In the genomic region with DNA sequence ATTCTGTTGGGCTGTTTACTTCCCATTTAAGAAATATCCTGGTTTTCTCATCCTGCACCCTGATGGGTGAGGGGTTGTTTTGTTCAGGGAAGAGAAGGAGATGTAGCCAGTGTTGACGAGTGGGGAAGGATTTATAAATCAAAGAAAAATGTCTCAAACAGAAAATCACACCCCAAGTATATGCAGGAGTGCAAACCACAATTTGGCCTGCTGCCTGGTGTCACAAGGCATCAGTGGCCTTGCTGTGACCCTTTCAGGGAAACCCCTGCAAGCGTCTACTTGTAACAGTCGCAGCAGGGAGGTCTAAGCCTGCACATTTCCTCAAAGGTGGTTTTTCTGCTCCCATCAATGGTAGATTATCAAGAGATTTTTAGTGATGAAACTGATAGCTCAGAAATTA, we compare ENCODE assay signal across 11 cellular contexts.
DNase-seq lines count a peak whose midpoint lies in the region; ATAC-seq, FAIRE-seq and TF ChIP-seq lines count a peak whose summit lies in the region.
"Had no signal": no experiment of that assay in that cellular context is flagged by ENCODE, and none has a peak within 500 bp of the region (broad histone marks: within the 10 kb centered on the region; RNA-seq: fewer than 3 reads in every experiment).

No MANE protein-coding gene starts in this region.

- H3K36me3 Mint-ChIP-seq in neural progenitor cell = no peaks in the 10 kb centered on the region

- no peaks in the 10 kb centered on the region for H3K27me3 ChIP-seq in neural progenitor cell
- no peaks in the 10 kb centered on the region for H3K27me3 ChIP-seq in osteoblast (ENCODE audit: insufficient read depth, low read length)
- H3K27me3 ChIP-seq: sigmoid colon had no signal

- TF ChIP-seq CTCF in neural progenitor cell (IDR thresholded peaks at IDR 0.05) (no peak), osteoblast (IDR thresholded peaks at IDR 0.05; ENCODE audit: extremely low read depth, low read depth, low read length) (no peak)

- H3K36me3 ChIP-seq in neural progenitor cell (no peaks in the 10 kb centered on the region), osteoblast (ENCODE audit: insufficient read depth, low read length) (no peaks in the 10 kb centered on the region)
- H3K36me3 ChIP-seq: sigmoid colon had no signal

- H3K27ac Mint-ChIP-seq in neural progenitor cell = no peak overlapping the region

- H3K9me3 ChIP-seq in neural progenitor cell (ENCODE audit: low read depth) = no peaks in the 10 kb centered on the region
- H3K9me3 ChIP-seq in osteoblast (ENCODE audit: low read depth, low read length) = peaks cover 5% of the 10 kb centered on the region

- H3K27ac ChIP-seq in epithelial cell of prostate (peak overlapping the region; percentile 85), neural progenitor cell (no peak overlapping the region), caudate nucleus (ENCODE audit: low read depth, low read length) (no peak overlapping the region), osteoblast (ENCODE audit: low read depth, low read length) (no peak overlapping the region)
- H3K27ac ChIP-seq: sigmoid colon had no signal

- no peaks in the 10 kb centered on the region for H4K20me1 ChIP-seq in neural progenitor cell (ENCODE audit: low read depth)
- no peaks in the 10 kb centered on the region for H4K20me1 ChIP-seq in osteoblast (ENCODE audit: insufficient read depth, low read length)

- ATAC-seq in GM21390 (IDR thresholded peaks at IDR 0.05; ENCODE audit: unreplicated experiment) (peak; percentile 96), HG03103 (IDR thresholded peaks at IDR 0.05; ENCODE audit: low read depth, unreplicated experiment) (peak; percentile 99)

- H3F3A ChIP-seq in neural progenitor cell (ENCODE audit: low read depth) = no peaks in the 10 kb centered on the region

- DNase-seq in GM18507 (ENCODE audit: extremely low spot score, insufficient read length, low read depth) (peak; percentile 48), epithelial cell of prostate (ENCODE audit: low read depth, low spot score) (peak; percentile 3), neural progenitor cell (ENCODE audit: low spot score) (no peak), CD1c-positive myeloid dendritic cell (ENCODE audit: extremely low spot score) (no peak), caudate nucleus (lab: John Stamatoyannopoulos, UW) (no peak), osteoblast (ENCODE audit: insufficient read length, low spot score, missing footprints) (no peak)
- DNase-seq: sigmoid colon, SW 1271 had no signal

- FAIRE-seq in GM18507 (lab: Jason Lieb, UNC) = peak; percentile 97
- FAIRE-seq: endometrium had no signal

- H3K9me3 Mint-ChIP-seq in neural progenitor cell = no peaks in the 10 kb centered on the region

- H3K4me3 ChIP-seq in neural progenitor cell (no peak overlapping the region), osteoblast (ENCODE audit: insufficient read depth, low read length) (no peak overlapping the region)
- H3K4me3 ChIP-seq: sigmoid colon had no signal

- H3K9ac ChIP-seq in neural progenitor cell = no peak overlapping the region

- no peak overlapping the region for H2AFZ ChIP-seq in neural progenitor cell (replicated peaks)
- H2AFZ ChIP-seq in osteoblast (ENCODE audit: low read length) = no peak overlapping the region

- no peaks in the 10 kb centered on the region for H3K4me1 ChIP-seq in neural progenitor cell
- no peaks in the 10 kb centered on the region for H3K4me1 ChIP-seq in osteoblast (ENCODE audit: insufficient read depth, low read length)
- H3K4me1 ChIP-seq: sigmoid colon had no signal

- H3K4me1 Mint-ChIP-seq in neural progenitor cell = no peaks in the 10 kb centered on the region

- no peak overlapping the region for H3K4me2 ChIP-seq in neural progenitor cell
- H3K4me2 ChIP-seq in osteoblast (ENCODE audit: insufficient read depth, low read length) = no peak overlapping the region

- H3K4me3 Mint-ChIP-seq in neural progenitor cell = no peak overlapping the region

- no peaks in the 10 kb centered on the region for H3K79me2 ChIP-seq in neural progenitor cell (ENCODE audit: low read depth)
- H3K79me2 ChIP-seq in osteoblast (ENCODE audit: insufficient read depth, low read length) = no peaks in the 10 kb centered on the region

- peaks cover 3% of the 10 kb centered on the region for H3K27me3 Mint-ChIP-seq in neural progenitor cell (ENCODE audit: insufficient read depth, low read depth)

Comparison
In these comparisons a context has a peak if more than half of its experiments do, and no peak if none do; other contexts are left out.
1. DNase-seq: peak in GM18507 (single experiment) and epithelial cell of prostate (single experiment); none in neural progenitor cell (single experiment), CD1c-positive myeloid dendritic cell (single experiment), caudate nucleus (0 of 61) and osteoblast (single experiment).